ENCODE assay signal across 9 cellular contexts in genomic region chr2:174025271-174026121, GRCh38.
A peak's percentile ranks its signal among the peaks of the same experiment; 100 is the strongest.
DNase-seq lines count a peak whose midpoint lies in the region; ATAC-seq and TF ChIP-seq lines count a peak whose summit lies in the region.
"Had no signal": no experiment of that assay in that cellular context is flagged by ENCODE, and none has a peak within 500 bp of the region (broad histone marks: within the 10 kb centered on the region; RNA-seq: fewer than 3 reads in every experiment).

No MANE protein-coding gene starts in this region.

- H3K27me3 ChIP-seq in psoas muscle (ENCODE audit: insufficient read depth in 3 of 3, low read length in 2 of 3) (no peaks in the 10 kb centered on the region), HAP-1 (ENCODE audit: low read depth) (no peaks in the 10 kb centered on the region)

- TF ChIP-seq CTCF in psoas muscle (IDR thresholded peaks at IDR 0.05): no peak

- 53 to 68% (median 56%) methylated on average over 47 of the region's 47 CpGs for WGBS in psoas muscle, 3 donors

- H3K9me3 ChIP-seq in psoas muscle: no peaks in the 10 kb centered on the region
- no peaks in the 10 kb centered on the region for H3K9me3 ChIP-seq in HAP-1

- H3K36me3 ChIP-seq in psoas muscle (ENCODE audit: insufficient read depth in 1 of 2, low read depth in 1 of 2) (no peaks in the 10 kb centered on the region), HAP-1 (replicated peaks) (no peaks in the 10 kb centered on the region)

- peak overlapping the region; percentile 40 for H3K4me3 ChIP-seq in psoas muscle
- H3K4me3 ChIP-seq in HAP-1: no peak overlapping the region

- in situ Hi-C loops in HAP-1 (cut with MboI; ENCODE audit: low sequenced_read_pairs): no loop called here

- intact Hi-C loops in Right ventricle myocardium inferior (cut with DNase I): loop anchor here (5.0 kb wide), 1 partner anchor 38 kb away; no protein-coding TSS in a partner anchor
- intact Hi-C loops in psoas muscle (cut with DNase I): no loop called here

- peak; percentile 91 for ATAC-seq in Right ventricle myocardium inferior
- peak; percentile 33 to 67 (median 56) for ATAC-seq in psoas muscle
- no peak for ATAC-seq in HG03108 (IDR thresholded peaks at IDR 0.05; ENCODE audit: unreplicated experiment)
- ATAC-seq in HG02870 (IDR thresholded peaks at IDR 0.05; ENCODE audit: unreplicated experiment): no peak

- peaks cover 26% of the 10 kb centered on the region for H3K4me1 ChIP-seq in psoas muscle
- peaks cover 11% of the 10 kb centered on the region for H3K4me1 ChIP-seq in HAP-1

- H3K27ac ChIP-seq in psoas muscle: peak overlapping the region; percentile 92

- DNase-seq in ELF-1 (ENCODE audit: low read depth, low spot score): peak; percentile 62
- DNase-seq in SKM-1 (lab: John Stamatoyannopoulos, UW; ENCODE audit: unreplicated experiment): peak; percentile 51
- DNase-seq in Right ventricle myocardium inferior (ENCODE audit: missing footprints): peak; percentile 89
- peak; percentile 80 to 85 for DNase-seq in psoas muscle
- no peak for DNase-seq in NCI-H2196 treated with DMSO at 0.1 percent for 48 hours (lab: John Stamatoyannopoulos, UW; ENCODE audit: unreplicated experiment)
- no peak for DNase-seq in HAP-1 (ENCODE audit: low spot score in 2 of 2)
- DNase-seq: endodermal cell had no signal

Comparison
In these comparisons a context has a peak if more than half of its experiments do, and no peak if none do; other contexts are left out.
1. DNase-seq: peak in ELF-1 (single experiment), SKM-1 (single experiment), Right ventricle myocardium inferior (single experiment) and psoas muscle (2 of 2); none in NCI-H2196 treated with DMSO at 0.1 percent for 48 hours (single experiment) and HAP-1 (0 of 2).
2. ATAC-seq: peak in Right ventricle myocardium inferior (single experiment) and psoas muscle (4 of 4); none in HG03108 (single experiment) and HG02870 (single experiment).